ENCODE assay signal across 8 cellular contexts in the genomic region with DNA sequence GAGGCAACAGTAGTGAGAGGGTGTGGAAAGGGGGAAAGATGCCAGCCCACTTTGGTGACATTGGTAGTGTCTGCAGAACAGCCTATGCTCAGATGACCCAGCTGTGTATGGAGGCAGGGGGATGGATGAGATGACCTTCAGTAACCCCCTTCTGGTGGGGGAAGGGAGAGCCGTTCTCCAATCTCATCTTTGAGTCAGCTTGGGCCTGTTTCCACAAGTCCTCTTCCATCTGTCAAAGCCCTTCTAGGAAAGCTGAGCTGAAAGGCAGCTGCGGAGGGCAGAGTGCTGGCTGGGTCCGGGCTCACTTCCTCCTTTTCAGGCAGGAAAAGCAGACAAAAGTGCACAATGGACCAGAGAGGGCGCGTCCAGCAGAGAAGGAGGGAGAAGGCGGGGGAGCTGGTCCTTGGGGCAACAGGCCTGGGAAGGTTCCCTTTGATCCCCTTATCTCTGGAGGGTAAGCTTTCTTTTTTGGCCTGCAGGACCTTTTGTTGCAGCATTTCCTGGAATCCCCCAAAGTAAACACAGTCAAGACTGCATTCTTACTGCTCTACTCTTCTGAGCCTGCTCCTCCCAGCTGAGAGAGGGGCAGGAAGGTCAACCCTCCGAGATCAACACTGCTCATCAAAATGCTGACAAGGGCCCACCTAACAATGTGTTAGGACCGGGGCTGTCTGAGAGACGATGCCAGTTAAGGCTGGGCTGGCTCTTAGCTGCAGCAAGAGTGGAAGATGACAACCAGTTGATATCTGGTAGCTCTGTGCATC. TPM values are rescaled to one million over a fixed set of nuclear protein-coding genes. Genes with fewer than 3 reads are reported as not detected.
A peak's percentile ranks its signal among the peaks of the same experiment; 100 is the strongest.
DNase-seq lines count a peak whose midpoint lies in the region; ATAC-seq and TF ChIP-seq lines count a peak whose summit lies in the region.

No MANE protein-coding gene starts in this region.

- no peak for TF ChIP-seq POLR2A in right lobe of liver (IDR thresholded peaks at IDR 0.05)

- WGBS in right lobe of liver (ENCODE audit: insufficient coverage, low coverage, low lambda C conversion rate, missing lambda C conversion rate), result 29% methylated on average over 5 of the region's 9 CpGs

- H3K27me3 ChIP-seq in right lobe of liver (no peaks in the 10 kb centered on the region), upper lobe of right lung (no peaks in the 10 kb centered on the region)

- H3K4me3 ChIP-seq in cardiac fibroblast (replicated peaks in 1 of 2; ENCODE audit: low read depth in 2 of 2, low read length in 2 of 2), result no peak overlapping the region
- H3K4me3 ChIP-seq in right lobe of liver, result no peak overlapping the region
- H3K4me3 ChIP-seq in upper lobe of right lung, result no peak overlapping the region

- H3K9me3 ChIP-seq in right lobe of liver, result no peaks in the 10 kb centered on the region
- H3K9me3 ChIP-seq in upper lobe of right lung, result no peaks in the 10 kb centered on the region

- DNase-seq in NCI-H2227 (lab: John Stamatoyannopoulos, UW; ENCODE audit: unreplicated experiment), result peak; percentile 31
- DNase-seq in NCI-H2227 treated with DMSO at 0.1 percent for 48 hours (lab: John Stamatoyannopoulos, UW), result no peak
- DNase-seq in cardiac fibroblast (ENCODE audit: low read depth in 2 of 2), result peak; percentile 6 to 26
- DNase-seq in right lobe of liver, result peak; percentile 58 to 64 (median 62)
- DNase-seq in upper lobe of right lung, result peak; percentile 83
- no peak for DNase-seq in activated CD4-positive, alpha-beta T cell treated with anti-CD3 and anti-CD28 coated beads, Interleukin-2, amount 50 U/mL, for 1 hour

- TF ChIP-seq CTCF in cardiac fibroblast (IDR thresholded peaks at IDR 0.05; ENCODE audit: low read depth, low read length) (no peak), right lobe of liver (IDR thresholded peaks at IDR 0.05) (no peak), upper lobe of right lung (IDR thresholded peaks at IDR 0.05) (no peak)

- ATAC-seq in right lobe of liver (peak; percentile 25 to 46 (median 38)), upper lobe of right lung (peak; percentile 81), GM21576 (IDR thresholded peaks at IDR 0.05; ENCODE audit: unreplicated experiment) (no peak), GM19395 (IDR thresholded peaks at IDR 0.05; ENCODE audit: unreplicated experiment) (no peak)

- peak overlapping the region in 2 of 3 donors; percentile 83 to 88 for H3K27ac ChIP-seq in right lobe of liver
- H3K27ac ChIP-seq in upper lobe of right lung, result peak overlapping the region; percentile 84

- intact Hi-C loops in right lobe of liver (cut with DNase I), result no loop called here
- intact Hi-C loops in upper lobe of right lung (cut with DNase I), result no loop called here

- no peaks in the 10 kb centered on the region for H3K36me3 ChIP-seq in right lobe of liver
- H3K36me3 ChIP-seq in upper lobe of right lung, result no peaks in the 10 kb centered on the region

- peaks cover 0 to 24% (median 6%) of the 10 kb centered on the region in 4 donors for H3K4me1 ChIP-seq in right lobe of liver
- peaks cover 43% of the 10 kb centered on the region for H3K4me1 ChIP-seq in upper lobe of right lung

RNA-seq across cellular contexts. Expression of a gene that starts 1.2 kb away (rescaled TPM):
- total RNA-seq in right lobe of liver (10 to 100 TPM in 5 of 6 experiments, 1 to 10 TPM in 1; 9.9 to 19.9 (median 16.3) TPM), upper lobe of right lung (20.0 TPM)

RNA-seq across cellular contexts. Expression of a gene that starts 28.6 kb away (rescaled TPM):
- total RNA-seq in right lobe of liver (1 to 10 TPM; 2.9 to 7.1 (median 5.4) TPM), upper lobe of right lung (36.2 TPM)

Comparison
In these comparisons a context has a peak if more than half of its experiments do, and no peak if none do; other contexts are left out.
1. DNase-seq: peak in NCI-H2227 (single experiment), cardiac fibroblast (2 of 2), right lobe of liver (3 of 3) and upper lobe of right lung (single experiment); none in NCI-H2227 treated with DMSO at 0.1 percent for 48 hours (single experiment) and activated CD4-positive, alpha-beta T cell treated with anti-CD3 and anti-CD28 coated beads, Interleukin-2, amount 50 U/mL, for 1 hour (single experiment).
2. ATAC-seq: peak in right lobe of liver (4 of 4) and upper lobe of right lung (single experiment); none in GM21576 (single experiment) and GM19395 (single experiment).